Comparison of ENCODE assay signal across 8 cellular contexts in genomic region chr19:46133101-46133627, GRCh38. TPM values are rescaled to one million over a fixed set of nuclear protein-coding genes. Genes with fewer than 3 reads are reported as not detected.
A peak's percentile ranks its signal among the peaks of the same experiment; 100 is the strongest.
DNase-seq lines count a peak whose midpoint lies in the region; ATAC-seq, FAIRE-seq and TF ChIP-seq lines count a peak whose summit lies in the region.

No MANE protein-coding gene starts in this region.

- WGBS in heart left ventricle, 4 donors, result 35 to 57% (median 45%) methylated on average over 6 of the region's 6 CpGs
- WGBS in esophagus muscularis mucosa, result 53% methylated on average over 6 of the region's 6 CpGs

- peak in 2 of 5 donors; percentile 14 to 20 for DNase-seq in heart left ventricle
- DNase-seq in left ventricle myocardium superior, result no peak
- DNase-seq in RPMI7951 (ENCODE audit: low read depth), result peak; percentile 70
- DNase-seq in esophagus muscularis mucosa (ENCODE audit: extremely low spot score), result peak; percentile 90
- no peak for DNase-seq in kidney
- no peak for DNase-seq in posterior vena cava (ENCODE audit: low spot score)

- H3K9ac ChIP-seq in kidney (ENCODE audit: low read length in 2 of 2), result no peak overlapping the region

- H3K27ac ChIP-seq in heart left ventricle (peak overlapping the region in 9 of 12 donors; percentile 12 to 74 (median 58)), esophagus muscularis mucosa (replicated peaks in 1 of 4) (peak overlapping the region; percentile 62 to 78 (median 73)), kidney (ENCODE audit: low read depth in 2 of 2, low read length in 2 of 2) (no peak overlapping the region)

- peak in 1 of 4 donors; percentile 71 for ATAC-seq in heart left ventricle
- ATAC-seq in left ventricle myocardium superior, result no peak
- no peak for ATAC-seq in GM19455 (IDR thresholded peaks at IDR 0.05; ENCODE audit: unreplicated experiment)

- TF ChIP-seq CTCF in heart left ventricle (IDR thresholded peaks at IDR 0.05), result no peak
- TF ChIP-seq CTCF in esophagus muscularis mucosa (IDR thresholded peaks at IDR 0.05), result no peak
- no peak for TF ChIP-seq CTCF in kidney (IDR thresholded peaks at IDR 0.05; ENCODE audit: borderline replicate concordance, extremely low read depth, insufficient read depth)

- H2AFZ ChIP-seq in neuron (ENCODE audit: low read depth, low read length), result no peak overlapping the region

- no peak for TF ChIP-seq POLR2A in heart left ventricle (IDR thresholded peaks at IDR 0.05)
- no peak for TF ChIP-seq POLR2A in esophagus muscularis mucosa (IDR thresholded peaks at IDR 0.05; ENCODE audit: low read depth)

- H3K36me3 ChIP-seq in heart left ventricle (no peaks in the 10 kb centered on the region), esophagus muscularis mucosa (no peaks in the 10 kb centered on the region), neuron (ENCODE audit: insufficient read depth, low read length) (no peaks in the 10 kb centered on the region), kidney (ENCODE audit: control insufficient read depth in 1 of 2, insufficient read depth in 2 of 2, low read length in 2 of 2) (no peaks in the 10 kb centered on the region)

- FAIRE-seq in kidney (lab: Jason Lieb, UNC), result no peak

- no peak overlapping the region for H3K4me3 ChIP-seq in heart left ventricle
- H3K4me3 ChIP-seq in esophagus muscularis mucosa, result no peak overlapping the region
- peak overlapping the region; percentile 54 for H3K4me3 ChIP-seq in neuron (ENCODE audit: low read length)
- H3K4me3 ChIP-seq in kidney (ENCODE audit: low read length in 2 of 2), result no peak overlapping the region

- H3K9me3 ChIP-seq in heart left ventricle, result no peaks in the 10 kb centered on the region
- H3K9me3 ChIP-seq in esophagus muscularis mucosa, result no peaks in the 10 kb centered on the region
- H3K9me3 ChIP-seq in neuron (ENCODE audit: low read length), result peaks cover 6% of the 10 kb centered on the region
- H3K9me3 ChIP-seq in kidney (ENCODE audit: control insufficient read depth in 1 of 2, low read length in 2 of 2), result no peaks in the 10 kb centered on the region

- H3K27me3 ChIP-seq in heart left ventricle, result peaks cover 0 to 5% (median 0%) of the 10 kb centered on the region in 9 donors
- H3K27me3 ChIP-seq in esophagus muscularis mucosa, result no peaks in the 10 kb centered on the region
- H3K27me3 ChIP-seq in neuron (ENCODE audit: insufficient read depth, low read length), result no peaks in the 10 kb centered on the region

- no peak for TF ChIP-seq EP300 in esophagus muscularis mucosa (IDR thresholded peaks at IDR 0.05)

- intact Hi-C loops in heart left ventricle (cut with DNase I) (no loop called here), left ventricle myocardium superior (cut with micrococcal nuclease) (no loop called here), esophagus muscularis mucosa (cut with DNase I) (no loop called here), kidney (cut with DNase I) (no loop called here), posterior vena cava (cut with DNase I) (no loop called here)

- H3K4me1 ChIP-seq in heart left ventricle (peaks cover 0 to 19% (median 13%) of the 10 kb centered on the region in 12 donors), esophagus muscularis mucosa (peaks cover 19 to 24% (median 22%) of the 10 kb centered on the region in 4 donors), neuron (ENCODE audit: insufficient read depth, low read length) (peaks cover 31% of the 10 kb centered on the region), kidney (ENCODE audit: control insufficient read depth in 1 of 2, insufficient read depth in 1 of 2, low read depth in 1 of 2, low read length in 2 of 2) (peaks cover 0 to 6% of the 10 kb centered on the region in 2 donors)

RNA-seq across cellular contexts. Expression of gene IGFL3, which starts 8.7 kb away (rescaled TPM):
- total RNA-seq in heart left ventricle (not detected), left ventricle myocardium superior (not detected), esophagus muscularis mucosa (not detected), kidney (not detected), posterior vena cava (not detected)
- polyA plus RNA-seq in heart left ventricle (not detected), kidney (ENCODE audit: insufficient read depth, low read depth, low replicate concordance) (not detected)
- not detected in 2 replicates for total RNA-seq in RPMI7951 (2014; rRNA removed; shearing (Covaris generic))

RNA-seq across cellular contexts. Expression of gene IGFL2, which starts 14.9 kb away (rescaled TPM):
- 1 to 10 TPM in 1 of 9 donors, not detected in 8; 1.4 TPM for total RNA-seq in heart left ventricle
- not detected for polyA plus RNA-seq in heart left ventricle
- not detected for total RNA-seq in left ventricle myocardium superior
- not detected in 2 replicates for total RNA-seq in RPMI7951 (2014; rRNA removed; shearing (Covaris generic))
- total RNA-seq in esophagus muscularis mucosa, result not detected
- total RNA-seq in kidney, result not detected
- not detected for polyA plus RNA-seq in kidney (ENCODE audit: insufficient read depth, low read depth, low replicate concordance)
- under 1 TPM in 1 of 2 donors, not detected in 1; 0.38 TPM for total RNA-seq in posterior vena cava

Comparison
In these comparisons a context has a peak if more than half of its experiments do, and no peak if none do; other contexts are left out.
1. DNase-seq: peak in RPMI7951 (single experiment) and esophagus muscularis mucosa (single experiment); none in left ventricle myocardium superior (single experiment), kidney (single experiment) and posterior vena cava (single experiment).
2. H3K27ac ChIP-seq: peak in heart left ventricle (9 of 12) and esophagus muscularis mucosa (4 of 4); none in kidney (0 of 2).